8 cellular contexts compared by ENCODE assay signal in the genomic region with DNA sequence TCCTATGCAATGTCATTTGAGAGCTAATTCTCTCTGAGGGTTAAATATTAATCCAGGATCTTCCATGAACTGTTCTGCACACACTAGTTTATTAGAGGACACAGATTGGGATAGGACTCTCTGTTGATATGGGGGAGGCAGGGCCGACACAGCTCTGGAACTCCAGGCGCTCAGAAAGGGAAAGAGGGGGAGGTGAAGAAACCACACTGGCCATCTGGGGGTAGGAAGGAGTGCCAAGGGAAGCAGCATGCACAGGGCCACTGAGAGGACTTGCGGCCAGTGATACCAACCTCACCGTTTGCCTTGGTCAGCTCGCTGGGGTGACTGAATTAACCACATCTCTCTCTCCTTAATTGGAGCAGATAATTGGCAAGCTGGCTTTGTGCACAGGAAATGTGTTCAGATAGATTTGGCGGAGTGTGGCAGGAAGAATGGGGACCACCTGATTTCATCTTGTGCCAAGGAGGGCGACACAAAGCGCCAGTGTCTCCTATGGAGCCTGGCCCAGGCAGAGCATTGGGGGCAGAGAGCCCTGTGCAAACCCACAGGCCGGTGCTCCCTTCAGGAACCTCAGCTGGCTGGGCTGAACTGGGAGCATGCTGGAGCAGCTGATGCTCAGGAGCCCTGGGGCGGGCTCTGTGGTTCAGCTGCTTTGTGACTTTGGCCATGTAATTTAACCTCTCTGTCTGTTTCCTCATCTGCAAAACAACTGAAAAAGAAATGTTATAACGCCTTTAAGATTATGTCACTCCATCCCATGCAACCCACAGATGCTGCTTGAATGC. TPM values are rescaled to one million over a fixed set of nuclear protein-coding genes. Genes with fewer than 3 reads are reported as not detected.
DNase-seq lines count a peak whose midpoint lies in the region; ATAC-seq, FAIRE-seq and TF ChIP-seq lines count a peak whose summit lies in the region.

No MANE protein-coding gene starts in this region.

- H3K36me3 ChIP-seq in H7 (replicated peaks; ENCODE audit: control insufficient read depth, insufficient read depth, low read length) (no peaks in the 10 kb centered on the region), adipocyte (ENCODE audit: control insufficient read depth, insufficient read depth, low read length, severe bottlenecking) (no peaks in the 10 kb centered on the region), HepG2 (replicated peaks in 1 of 2; ENCODE audit: control insufficient read depth in 1 of 2, insufficient read depth in 2 of 2, low read length in 2 of 2) (no peaks in the 10 kb centered on the region), MG63 (no peaks in the 10 kb centered on the region)

- TF ChIP-seq CTCF in HepG2 (CRISPR knock-in tag; IDR thresholded peaks at IDR 0.05) (0 out of 2 replicates have a peak, but pooled peaks have one; percentile 4), GM20000 (IDR thresholded peaks at IDR 0.05; ENCODE audit: extremely low read depth, missing control alignments) (no peak)

- DNase-seq in AG08395 (ENCODE audit: low spot score) (peak; percentile 76), H7 (peak; percentile 36), adipocyte (ENCODE audit: low read depth) (peak; percentile 6), HepG2 (ENCODE audit: low spot score) (peak; percentile 79), GM20000 (ENCODE audit: low spot score) (no peak), amniotic stem cell (lab: John Stamatoyannopoulos, UW) (no peak), MG63 (no peak)

- H3K79me2 ChIP-seq in HepG2 (ENCODE audit: insufficient read depth, low read length): no peaks in the 10 kb centered on the region

- H3K4me2 ChIP-seq in HepG2 (ENCODE audit: low read depth, low read length): peak overlapping the region; percentile 82

- no peak for TF ChIP-seq RAD21 in HepG2 (CRISPR knock-in tag; IDR thresholded peaks at IDR 0.05)

- H3K4me3 ChIP-seq in H7 (ENCODE audit: insufficient read depth, low read depth, low read length) (no peak overlapping the region), adipocyte (ENCODE audit: low read length) (no peak overlapping the region), HepG2 (replicated peaks in 1 of 3; ENCODE audit: insufficient read depth in 1 of 3, low read depth in 2 of 3, low read length in 3 of 3) (peak overlapping the region; percentile 32 to 68 (median 53)), MG63 (no peak overlapping the region)

- H3K9ac ChIP-seq in adipocyte (ENCODE audit: low read length) (no peak overlapping the region), HepG2 (ENCODE audit: insufficient read depth, low read depth, low read length) (peak overlapping the region; percentile 68)

- H3K9me3 ChIP-seq in adipocyte (ENCODE audit: control insufficient read depth, low read length) (no peaks in the 10 kb centered on the region), HepG2 (ENCODE audit: low read length) (no peaks in the 10 kb centered on the region), MG63 (no peaks in the 10 kb centered on the region)

- TF ChIP-seq EP300 in HepG2 (IDR thresholded peaks at IDR 0.05; ENCODE audit: low read depth in 2 of 2, low read length in 2 of 2): peak in 1 of 2 experiments; percentile 41; a peak in 2 of 4 replicates
- TF ChIP-seq EP300 in HepG2 (CRISPR knock-in tag; IDR thresholded peaks at IDR 0.05; ENCODE audit: borderline replicate concordance): 0 out of 2 replicates have a peak, but pooled peaks have one; percentile 11

- no peaks in the 10 kb centered on the region for H4K20me1 ChIP-seq in HepG2 (ENCODE audit: insufficient read depth, low read length)

- POLR2A ChIA-PET in HepG2 (lab: Yijun Ruan, JAX): interaction anchor here (1.6 to 2.6 kb wide), 2 partner anchors 8 to 302 kb away, joined by 3 to 8 read pairs; no protein-coding TSS in a partner anchor

- BruUV-seq in HepG2 (replicated peaks; lab: Mats Ljungman, UMichigan): no TSS peak

- ATAC-seq in HepG2 (peak; percentile 80), GM19035 (IDR thresholded peaks at IDR 0.05; ENCODE audit: unreplicated experiment) (no peak)

- WGBS in HepG2 (ENCODE audit: low lambda C conversion rate): 8% methylated on average over 11 of the region's 11 CpGs

- peak; percentile 60 for FAIRE-seq in HepG2 (lab: Jason Lieb, UNC)

- no peaks in the 10 kb centered on the region; the same call in 1 of the 2 replicates for H3K27me3 ChIP-seq in H7 (ENCODE audit: control insufficient read depth, insufficient read depth, low read length)
- H3K27me3 ChIP-seq in adipocyte (replicated peaks; ENCODE audit: control insufficient read depth, insufficient read depth, low read length): no peaks in the 10 kb centered on the region
- no peaks in the 10 kb centered on the region for H3K27me3 ChIP-seq in HepG2 (ENCODE audit: control insufficient read depth in 1 of 2, insufficient read depth in 2 of 2, low read length in 2 of 2)
- H3K27me3 ChIP-seq in MG63: no peaks in the 10 kb centered on the region

- H2AFZ ChIP-seq in HepG2 (ENCODE audit: low read length): peak overlapping the region; percentile 16

- intact Hi-C loops in HepG2 (cut with micrococcal nuclease; ENCODE audit: unreplicated experiment): loop anchor here (5.0 kb wide), 2 partner anchors 38 to 193 kb away; no protein-coding TSS in a partner anchor

- in situ Hi-C loops in HepG2 (cut with HindIII; ENCODE audit: extremely low pct_ligation_motif_present, low pct_unique_long_range_greater_than_20kb): loop anchor here (25.0 kb wide), 1 partner anchor 203 kb away; no protein-coding TSS in a partner anchor

- TF ChIP-seq POLR2A in HepG2 (IDR thresholded peaks at IDR 0.05; ENCODE audit: insufficient read depth in 1 of 2, low read depth in 2 of 2, low read length in 2 of 2): peak; percentile 59 to 83

- H3K4me1 ChIP-seq in adipocyte (ENCODE audit: control insufficient read depth, insufficient read depth, low read length) (peaks cover 56% of the 10 kb centered on the region), HepG2 (ENCODE audit: insufficient read depth, low read length) (peaks cover 76% of the 10 kb centered on the region)

- CTCF ChIA-PET in HepG2 (lab: Yijun Ruan, JAX; ENCODE audit: low intra/inter-chr PET ratio, low total read pairs): no interaction called here

- H3K27ac ChIP-seq in HepG2 (ENCODE audit: extremely low read length, insufficient read depth, low read length): peak overlapping the region; percentile 80

TF ChIP-seq in HepG2, 621 proteins besides CTCF, POLR2A, EP300 and RAD21 (continues in another document):
- 0 out of 2 replicates have a peak, but pooled peaks have one; percentile 45 for TF ChIP-seq ZSCAN25 (CRISPR knock-in tag; IDR thresholded peaks at IDR 0.05)
- TF ChIP-seq NRL (CRISPR knock-in tag; IDR thresholded peaks at IDR 0.05; ENCODE audit: borderline replicate concordance): peak; percentile 78; the same call in 1 of the 2 replicates
- TF ChIP-seq, protein P1, sequence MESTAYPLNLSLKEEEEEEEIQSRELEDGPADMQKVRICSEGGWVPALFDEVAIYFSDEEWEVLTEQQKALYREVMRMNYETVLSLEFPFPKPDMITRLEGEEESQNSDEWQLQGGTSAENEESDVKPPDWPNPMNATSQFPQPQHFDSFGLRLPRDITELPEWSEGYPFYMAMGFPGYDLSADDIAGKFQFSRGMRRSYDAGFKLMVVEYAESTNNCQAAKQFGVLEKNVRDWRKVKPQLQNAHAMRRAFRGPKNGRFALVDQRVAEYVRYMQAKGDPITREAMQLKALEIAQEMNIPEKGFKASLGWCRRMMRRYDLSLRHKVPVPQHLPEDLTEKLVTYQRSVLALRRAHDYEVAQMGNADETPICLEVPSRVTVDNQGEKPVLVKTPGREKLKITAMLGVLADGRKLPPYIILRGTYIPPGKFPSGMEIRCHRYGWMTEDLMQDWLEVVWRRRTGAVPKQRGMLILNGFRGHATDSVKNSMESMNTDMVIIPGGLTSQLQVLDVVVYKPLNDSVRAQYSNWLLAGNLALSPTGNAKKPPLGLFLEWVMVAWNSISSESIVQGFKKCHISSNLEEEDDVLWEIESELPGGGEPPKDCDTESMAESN (CRISPR knock-in tag; conservative IDR thresholded peaks at IDR 0.05): 0 out of 2 replicates have a peak, but pooled peaks have one; percentile 35

RNA-seq across cellular contexts. Expression of a gene that starts 25.4 kb away (rescaled TPM):
- total RNA-seq in H7 (2014; rRNA removed; shearing (Covaris generic)): 21.7 and 22.1 TPM in 2 replicates
- 15.5 and 26.0 TPM in 2 replicates for total RNA-seq in HepG2 (2016; rRNA removed; fragmentation: Illumina TruSeq; extraction: Trizol)
- 23.4 and 25.6 TPM in 2 replicates for total RNA-seq in HepG2 (2016; cell fraction: cytosol; rRNA removed; fragmentation: Illumina TruSeq; extraction: Trizol; ENCODE audit: low read depth)
- total RNA-seq in HepG2 (2016; cell fraction: insoluble cytoplasmic fraction; rRNA removed; fragmentation: Illumina TruSeq; extraction: Trizol): 11.8 and 21.9 TPM in 2 replicates
- 17.4 and 18.5 TPM in 2 replicates for total RNA-seq in HepG2 (2016; cell fraction: membrane; rRNA removed; fragmentation: Illumina TruSeq; extraction: Trizol)
- total RNA-seq in HepG2 (2016; cell fraction: nucleus; rRNA removed; fragmentation: Illumina TruSeq; extraction: Trizol): 19.8 and 24.1 TPM in 2 replicates
- polyA plus RNA-seq in HepG2 (2011; rRNA removed): 18.8 and 21.9 TPM in 2 replicates
- polyA plus RNA-seq in HepG2 (2011; cell fraction: cytosol; rRNA removed): 8.8 and 12.8 TPM in 2 replicates
- polyA plus RNA-seq in HepG2 (2011; cell fraction: nucleus; rRNA removed): 17.9 and 22.6 TPM in 2 replicates
- 17.3 and 23.4 TPM in 2 replicates for polyA plus RNA-seq in HepG2 (2012)
- 4.0 and 5.5 TPM in 2 replicates for polyA plus RNA-seq in HepG2 (2016; cell fraction: cytosol; fragmentation: Illumina TruSeq; extraction: Trizol; ENCODE audit: low read depth)
- polyA plus RNA-seq in HepG2 (2016; cell fraction: insoluble cytoplasmic fraction; fragmentation: Illumina TruSeq; extraction: Trizol; ENCODE audit: low read depth): 20.2 and 22.6 TPM in 2 replicates
- polyA plus RNA-seq in HepG2 (2016; cell fraction: membrane; fragmentation: Illumina TruSeq; extraction: Trizol; ENCODE audit: low read depth): 9.9 and 10.8 TPM in 2 replicates
- polyA plus RNA-seq in HepG2 (2016; cell fraction: nucleus; fragmentation: Illumina TruSeq; extraction: Trizol; ENCODE audit: insufficient read depth, low read depth): 22.0 and 24.6 TPM in 2 replicates
- polyA minus RNA-seq in HepG2 (2011; rRNA and poly(A)+ RNA removed; ENCODE audit: low replicate concordance): 9.2 and 19.0 TPM in 2 replicates
- 7.7 and 8.6 TPM in 2 replicates for polyA minus RNA-seq in HepG2 (2011; cell fraction: cytosol; rRNA and poly(A)+ RNA removed)
- 43.3 and 50.4 TPM in 2 replicates for polyA minus RNA-seq in HepG2 (2011; cell fraction: nucleus; rRNA and poly(A)+ RNA removed)
- 6.4 and 21.9 TPM in 2 replicates for total RNA-seq in MG63 (2014; rRNA removed; shearing (Covaris generic); ENCODE audit: low replicate concordance)

Comparison
In these comparisons a context has a peak if more than half of its experiments do, and no peak if none do; other contexts are left out.
1. DNase-seq: peak in AG08395 (single experiment), H7 (single experiment), adipocyte (single experiment) and HepG2 (single experiment); none in GM20000 (single experiment), amniotic stem cell (single experiment) and MG63 (single experiment).
2. H3K4me3 ChIP-seq: peak in HepG2 (3 of 3); none in H7 (single experiment), adipocyte (single experiment) and MG63 (single experiment).